Comparison of ENCODE assay signal across 17 cellular contexts in genomic region chr6:166530211-166531045, GRCh38. TPM values are rescaled to one million over a fixed set of nuclear protein-coding genes. Genes with fewer than 3 reads are reported as not detected.
DNase-seq lines count a peak whose midpoint lies in the region; ATAC-seq lines count a peak whose summit lies in the region.
"Had no signal": no experiment of that assay in that cellular context is flagged by ENCODE, and none has a peak within 500 bp of the region (broad histone marks: within the 10 kb centered on the region; RNA-seq: fewer than 3 reads in every experiment).

No MANE protein-coding gene starts in this region.

- H3K14ac ChIP-seq in neuronal stem cell (ENCODE audit: low read length): peak overlapping the region; percentile 95

- peaks cover 0 to 4% of the 10 kb centered on the region in 2 donors for H3K9me3 ChIP-seq in neuronal stem cell (replicated peaks in 1 of 2; ENCODE audit: control insufficient read depth in 2 of 2, insufficient read depth in 1 of 2, low read depth in 1 of 2, low read length in 2 of 2)
- H3K9me3 ChIP-seq: SJSA1 had no signal

- no peak overlapping the region for H2BK12ac ChIP-seq in neuronal stem cell (ENCODE audit: low read length)

- no peaks in the 10 kb centered on the region for H3K27me3 ChIP-seq in neuronal stem cell (ENCODE audit: control insufficient read depth in 3 of 3, insufficient read depth in 3 of 3, low read depth in 1 of 3, low read length in 3 of 3)
- H3K27me3 ChIP-seq: SJSA1 had no signal

- WGBS in neuronal stem cell (ENCODE audit: extremely low coverage in 2 of 2, insufficient read length in 2 of 2, insufficient replicate concordance in 1 of 2), 2 donors: no CpG with 5 or more reads among the region's 26 CpGs

- no peak overlapping the region for H3K4me3 ChIP-seq in neuronal stem cell (ENCODE audit: low read length in 2 of 2)
- H3K4me3 ChIP-seq: SJSA1 had no signal

- peak; percentile 10 for DNase-seq in Caki2 (ENCODE audit: low read depth)
- peak; percentile 53 for DNase-seq in NCI-H460 (ENCODE audit: extremely low read depth, low read depth)
- peak; percentile 41 for DNase-seq in astrocyte of the hippocampus (ENCODE audit: low read depth, low spot score)
- no peak for DNase-seq in neuronal stem cell (ENCODE audit: low spot score)
- no peak for DNase-seq in pons (ENCODE audit: low spot score)
- DNase-seq in SKM-1 treated with dmso at 0.1 percent for 144 hours (lab: John Stamatoyannopoulos, UW; ENCODE audit: unreplicated experiment): no peak
- DNase-seq: AML-193; CD4-positive, alpha-beta T cell; GOT3; NCI-H1105 treated with DMSO at 0.1 percent for 48 hours; NCI-H1930; NCI-H2171 treated with DMSO at 0.1 percent for 48 hours; NCI-H510A; NCI-H82; RPMI8226 had no signal

- no peaks in the 10 kb centered on the region for H3K79me1 ChIP-seq in neuronal stem cell (ENCODE audit: low read depth, low read length)

- H3K9ac ChIP-seq in neuronal stem cell (ENCODE audit: low read depth, low read length, poor library complexity): no peak overlapping the region

- no peak overlapping the region for H2BK120ac ChIP-seq in neuronal stem cell (ENCODE audit: low read depth, low read length)

- H3K36me3 ChIP-seq in neuronal stem cell (replicated peaks in 1 of 2; ENCODE audit: control insufficient read depth in 2 of 2, insufficient read depth in 2 of 2, low read length in 2 of 2): peaks cover 16 to 70% of the 10 kb centered on the region in 2 donors
- H3K36me3 ChIP-seq: SJSA1 had no signal

- H2AFZ ChIP-seq in neuronal stem cell (ENCODE audit: low read length): no peak overlapping the region

- in situ Hi-C loops in Caki2 (cut with HindIII; ENCODE audit: low pct_unique_long_range_greater_than_20kb, low sequenced_read_pairs): no loop called here

- no peak for ATAC-seq in GM18909 (IDR thresholded peaks at IDR 0.05; ENCODE audit: poor library complexity, unreplicated experiment)

- peaks cover 0 to 3% of the 10 kb centered on the region in 2 donors for H3K4me1 ChIP-seq in neuronal stem cell (ENCODE audit: control insufficient read depth in 2 of 2, insufficient read depth in 1 of 2, low read depth in 1 of 2, low read length in 2 of 2)
- H3K4me1 ChIP-seq: SJSA1 had no signal

- H3K4me2 ChIP-seq in neuronal stem cell (ENCODE audit: insufficient read depth, low read length, poor library complexity, severe bottlenecking): no peak overlapping the region

- H2AK5ac ChIP-seq in neuronal stem cell (ENCODE audit: low read depth, low read length): peak overlapping the region; percentile 14

- H4K91ac ChIP-seq in neuronal stem cell (ENCODE audit: low read depth, low read length, poor library complexity): peak overlapping the region; percentile 25

- H3K18ac ChIP-seq in neuronal stem cell (ENCODE audit: low read length): no peak overlapping the region

- no peak overlapping the region for H3K27ac ChIP-seq in neuronal stem cell (replicated peaks; ENCODE audit: low read length)
- H3K27ac ChIP-seq: SJSA1 had no signal

- H3K23ac ChIP-seq in neuronal stem cell (ENCODE audit: low read depth, low read length, poor library complexity): no peak overlapping the region

- H4K8ac ChIP-seq in neuronal stem cell (ENCODE audit: low read depth, low read length): no peak overlapping the region

- no peak overlapping the region for H2BK5ac ChIP-seq in neuronal stem cell (ENCODE audit: low read length)

- H2BK15ac ChIP-seq in neuronal stem cell (ENCODE audit: low read length): no peak overlapping the region

- peak overlapping the region; percentile 41 for H3K4ac ChIP-seq in neuronal stem cell (ENCODE audit: low read length)

RNA-seq across cellular contexts. Expression of gene RAMACL, which starts 56.0 kb away (rescaled TPM):
- total RNA-seq in Caki2 (2014; rRNA removed; shearing (Covaris generic); ENCODE audit: low replicate concordance): not detected in 2 replicates
- 0.17 TPM in 1 of 2 replicates, not detected in the other for total RNA-seq in NCI-H460 (2014; rRNA removed; shearing (Covaris generic))
- 0.11 and 0.15 TPM in 2 replicates for polyA plus RNA-seq in NCI-H460 (2014; cell fraction: nucleus; rRNA removed)
- polyA plus RNA-seq in neuronal stem cell (2013, experiment 1 of 2): 0.14 TPM
- polyA plus RNA-seq in neuronal stem cell (2013, experiment 2 of 2): 0.10 TPM

Comparison
In these comparisons a context has a peak if more than half of its experiments do, and no peak if none do; other contexts are left out.
1. DNase-seq: peak in Caki2 (single experiment), NCI-H460 (single experiment) and astrocyte of the hippocampus (single experiment); none in neuronal stem cell (single experiment), pons (single experiment) and SKM-1 treated with dmso at 0.1 percent for 144 hours (single experiment).